ENCODE assay signal across 13 cellular contexts in genomic region chr1:91806777-91807700, GRCh38.
A peak's percentile ranks its signal among the peaks of the same experiment; 100 is the strongest.
DNase-seq lines count a peak whose midpoint lies in the region; ATAC-seq and TF ChIP-seq lines count a peak whose summit lies in the region.
"Had no signal": no experiment of that assay in that cellular context is flagged by ENCODE, and none has a peak within 500 bp of the region (broad histone marks: within the 10 kb centered on the region; RNA-seq: fewer than 3 reads in every experiment).

No MANE protein-coding gene starts in this region.

- peaks cover 53% of the 10 kb centered on the region for H3K4me1 Mint-ChIP-seq in T-helper 17 cell
- H3K4me1 Mint-ChIP-seq in stimulated activated memory B cell treated with anti-CD40 and anti-IgM and Interleukin-4, amounts not matched to agents 10 μg/mL and 1 μg/mL and 100 μg/mL, for 72 hours = peaks cover 14% of the 10 kb centered on the region

- H3K27me3 Mint-ChIP-seq in T-helper 17 cell = no peaks in the 10 kb centered on the region
- H3K27me3 Mint-ChIP-seq in stimulated activated memory B cell treated with anti-CD40 and anti-IgM and Interleukin-4, amounts not matched to agents 10 μg/mL and 1 μg/mL and 100 μg/mL, for 72 hours = no peaks in the 10 kb centered on the region

- DNase-seq in NCI-H748 (lab: John Stamatoyannopoulos, UW; ENCODE audit: unreplicated experiment) (peak; percentile 38), NCI-H748 treated with DMSO at 0.1 percent for 48 hours (lab: John Stamatoyannopoulos, UW) (no peak), T-helper 17 cell (no peak), fibroblast of pulmonary artery (ENCODE audit: low read depth) (peak; percentile 96), uterus (no peak), OCI-M1 (lab: John Stamatoyannopoulos, UW) (no peak), GM19240 (ENCODE audit: insufficient read length, low spot score) (no peak)
- DNase-seq: ACHN; activated CD4-positive, alpha-beta T cell treated with anti-CD3 and anti-CD28 coated beads, Interleukin-2, amount 50 U/mL, for 48 hours; activated naive CD4-positive, alpha-beta T cell treated with anti-CD3 and anti-CD28 coated beads for 36 hours; NCI-H1092; psoas muscle had no signal

- TF ChIP-seq CTCF in fibroblast of pulmonary artery (IDR thresholded peaks at IDR 0.05; ENCODE audit: low read length, missing control alignments) (no peak), uterus (IDR thresholded peaks at IDR 0.05) (no peak)

- no peak overlapping the region for H3K4me3 Mint-ChIP-seq in T-helper 17 cell
- H3K4me3 Mint-ChIP-seq in stimulated activated memory B cell treated with anti-CD40 and anti-IgM and Interleukin-4, amounts not matched to agents 10 μg/mL and 1 μg/mL and 100 μg/mL, for 72 hours = no peak overlapping the region
- H3K4me3 Mint-ChIP-seq: activated naive CD4-positive, alpha-beta T cell treated with anti-CD3 and anti-CD28 coated beads for 36 hours had no signal

- H3K36me3 Mint-ChIP-seq in T-helper 17 cell (ENCODE audit: low read depth) = no peaks in the 10 kb centered on the region
- H3K36me3 Mint-ChIP-seq in stimulated activated memory B cell treated with anti-CD40 and anti-IgM and Interleukin-4, amounts not matched to agents 10 μg/mL and 1 μg/mL and 100 μg/mL, for 72 hours = no peaks in the 10 kb centered on the region

- no peaks in the 10 kb centered on the region for H3K36me3 ChIP-seq in uterus

- no peak for TF ChIP-seq POLR2A in uterus (IDR thresholded peaks at IDR 0.05)

- H3K27ac ChIP-seq in uterus = peak overlapping the region; percentile 31 to 63
- H3K27ac ChIP-seq: psoas muscle had no signal

- H3K27ac Mint-ChIP-seq in T-helper 17 cell = peak overlapping the region; percentile 100
- H3K27ac Mint-ChIP-seq in stimulated activated memory B cell treated with anti-CD40 and anti-IgM and Interleukin-4, amounts not matched to agents 10 μg/mL and 1 μg/mL and 100 μg/mL, for 72 hours = no peak overlapping the region
- H3K27ac Mint-ChIP-seq: activated naive CD4-positive, alpha-beta T cell treated with anti-CD3 and anti-CD28 coated beads for 36 hours had no signal

- ATAC-seq in T-helper 17 cell = no peak
- no peak for ATAC-seq in stimulated activated memory B cell treated with anti-CD40 and anti-IgM and Interleukin-4, amounts not matched to agents 10 μg/mL and 1 μg/mL and 100 μg/mL, for 72 hours
- ATAC-seq: psoas muscle had no signal

- no peaks in the 10 kb centered on the region for H3K9me3 Mint-ChIP-seq in stimulated activated memory B cell treated with anti-CD40 and anti-IgM and Interleukin-4, amounts not matched to agents 10 μg/mL and 1 μg/mL and 100 μg/mL, for 72 hours
- H3K9me3 Mint-ChIP-seq: activated naive CD4-positive, alpha-beta T cell treated with anti-CD3 and anti-CD28 coated beads for 36 hours had no signal

- peaks cover 13 to 16% of the 10 kb centered on the region in 2 donors for H3K4me1 ChIP-seq in uterus

- intact Hi-C loops in uterus (cut with DNase I; ENCODE audit: low total_unique reads) = no loop called here

- H3K4me3 ChIP-seq in fibroblast of pulmonary artery (replicated peaks; ENCODE audit: low read depth, low read length) = no peak overlapping the region
- no peak overlapping the region for H3K4me3 ChIP-seq in uterus
- H3K4me3 ChIP-seq: psoas muscle had no signal

- no peaks in the 10 kb centered on the region for H3K27me3 ChIP-seq in uterus

- no peaks in the 10 kb centered on the region for H3K9me3 ChIP-seq in T-helper 17 cell (ENCODE audit: control insufficient read depth, low read length, poor library complexity, severe bottlenecking)
- H3K9me3 ChIP-seq in uterus = no peaks in the 10 kb centered on the region
- H3K9me3 ChIP-seq: psoas muscle had no signal

Comparison
In these comparisons a context has a peak if more than half of its experiments do, and no peak if none do; other contexts are left out.
1. DNase-seq: peak in NCI-H748 (single experiment) and fibroblast of pulmonary artery (single experiment); none in NCI-H748 treated with DMSO at 0.1 percent for 48 hours (single experiment), T-helper 17 cell (0 of 3), uterus (0 of 2), OCI-M1 (single experiment) and GM19240 (single experiment).